In genomic region chr11:106127604-106128003, GRCh38 we compare ENCODE assay signal across 21 cellular contexts. TPM values are rescaled to one million over a fixed set of nuclear protein-coding genes. Genes with fewer than 3 reads are reported as not detected.
DNase-seq lines count a peak whose midpoint lies in the region; ATAC-seq, FAIRE-seq and TF ChIP-seq lines count a peak whose summit lies in the region.
"Had no signal": no experiment of that assay in that cellular context is flagged by ENCODE, and none has a peak within 500 bp of the region (broad histone marks: within the 10 kb centered on the region; RNA-seq: fewer than 3 reads in every experiment).

No MANE protein-coding gene starts in this region.

- H3K27me3 ChIP-seq in A673 (replicated peaks; ENCODE audit: insufficient read depth, low read depth, low read length, poor library complexity): peaks cover 47% of the 10 kb centered on the region
- H3K27me3 ChIP-seq in transverse colon: no peaks in the 10 kb centered on the region
- H3K27me3 ChIP-seq: BLaER1 treated with 17β-estradiol and CSF1 and Interleukin-3, amounts not matched to agents 10 nM and 100 nM had no signal

- DNase-seq in A549 (ENCODE audit: low read depth in 1 of 2, low spot score in 1 of 2): no peak
- DNase-seq in NCI-H526 (lab: John Stamatoyannopoulos, UW): peak; percentile 70 to 83
- no peak for DNase-seq in A673 (ENCODE audit: low spot score)
- no peak for DNase-seq in NOMO-1 treated with DMSO at 0.1 percent for 48 hours (lab: John Stamatoyannopoulos, UW; ENCODE audit: unreplicated experiment)
- DNase-seq in transverse colon: no peak
- DNase-seq: ACHN; AML-193; BE2C; CD4-positive, alpha-beta T cell; CD8-positive, alpha-beta memory T cell; DMS 273 treated with DMSO at 0.1 percent for 48 hours; DMS79; EL; GDM1; H9 had no signal

- H3K4me1 ChIP-seq in A549 (no peaks in the 10 kb centered on the region), A673 (ENCODE audit: insufficient read depth, low read length, poor library complexity, severe bottlenecking) (no peaks in the 10 kb centered on the region), transverse colon (no peaks in the 10 kb centered on the region)
- H3K4me1 ChIP-seq: BE2C; BLaER1 treated with 17β-estradiol and CSF1 and Interleukin-3, amounts not matched to agents 10 nM and 100 nM had no signal

- POLR2A ChIA-PET in A549 (lab: Yijun Ruan, JAX): no interaction called here
- POLR2A ChIA-PET in A673 (lab: Charles Lee; ENCODE audit: low non-redundant PET): no interaction called here

- no peaks in the 10 kb centered on the region for H3K9me3 ChIP-seq in A549
- no peaks in the 10 kb centered on the region for H3K9me3 ChIP-seq in A673 (ENCODE audit: low read depth, low read length, poor library complexity, severe bottlenecking)
- no peaks in the 10 kb centered on the region for H3K9me3 ChIP-seq in transverse colon
- H3K9me3 ChIP-seq: BE2C; BLaER1 treated with 17β-estradiol and CSF1 and Interleukin-3, amounts not matched to agents 10 nM and 100 nM had no signal

- H3K4me3 ChIP-seq in A549: no peak overlapping the region
- no peak overlapping the region for H3K4me3 ChIP-seq in A673 (ENCODE audit: low read depth, low read length, poor library complexity, severe bottlenecking)
- H3K4me3 ChIP-seq in transverse colon: no peak overlapping the region
- H3K4me3 ChIP-seq: BLaER1 treated with 17β-estradiol and CSF1 and Interleukin-3, amounts not matched to agents 10 nM and 100 nM; GM12878; GM23338 had no signal

- H3K27ac ChIP-seq in A549: no peak overlapping the region
- H3K27ac ChIP-seq in VCaP: peak overlapping the region; percentile 62
- H3K27ac ChIP-seq in A673 (ENCODE audit: low read depth, low read length, poor library complexity, severe bottlenecking): no peak overlapping the region
- H3K27ac ChIP-seq in transverse colon: no peak overlapping the region
- H3K27ac ChIP-seq: BLaER1 treated with 17β-estradiol and CSF1 and Interleukin-3, amounts not matched to agents 10 nM and 100 nM had no signal

- TF ChIP-seq EP300 in A549 (IDR thresholded peaks at IDR 0.05) (no peak), transverse colon (IDR thresholded peaks at IDR 0.05; ENCODE audit: low read depth) (no peak)

- no peak for TF ChIP-seq CTCF in A549 (IDR thresholded peaks at IDR 0.05)
- no peak for TF ChIP-seq CTCF in VCaP (conservative IDR thresholded peaks at IDR 0.05)
- no peak for TF ChIP-seq CTCF in A673 (conservative IDR thresholded peaks at IDR 0.05; ENCODE audit: low read depth, low read length)
- no peak for TF ChIP-seq CTCF in transverse colon (IDR thresholded peaks at IDR 0.05)

- CTCF ChIA-PET in A549 (lab: Yijun Ruan, JAX) (no interaction called here), A673 (lab: Charles Lee) (no interaction called here)

- no peak for TF ChIP-seq RAD21 in A549 (conservative IDR thresholded peaks at IDR 0.05 in 1 of 2, IDR thresholded peaks at IDR 0.05 in 1 of 2)

- no peak for FAIRE-seq in A549 (lab: Jason Lieb, UNC)
- FAIRE-seq: D721Med, GM12878 had no signal

- 15% methylated on average over 3 of the region's 3 CpGs for WGBS in A549 (ENCODE audit: missing lambda C conversion rate)
- 31 to 40% methylated on average over 3 of the region's 3 CpGs for WGBS in transverse colon (ENCODE audit: low coverage in 1 of 2), 2 donors

- no peak for ATAC-seq in A549
- ATAC-seq: GM12878, GM23338, HCT116 had no signal

- TF ChIP-seq POLR2A in A549 (IDR thresholded peaks at IDR 0.05; ENCODE audit: low read length) (no peak), transverse colon (IDR thresholded peaks at IDR 0.05) (no peak)

- intact Hi-C loops in A673 (cut with micrococcal nuclease; ENCODE audit: unreplicated experiment) (no loop called here), transverse colon (cut with DNase I; ENCODE audit: low total_unique reads) (no loop called here)

- in situ Hi-C loops in transverse colon (cut with MboI; ENCODE audit: low pct_ligation_motif_present in 1 of 4, low pct_unique_long_range_greater_than_20kb in 1 of 4, low sequenced_read_pairs in 3 of 4): no loop called here

- BruUV-seq in A673 (replicated peaks; lab: Mats Ljungman, UMichigan): no TSS peak

- no peaks in the 10 kb centered on the region for H3K36me3 ChIP-seq in A673 (ENCODE audit: insufficient read depth, low read length, poor library complexity, severe bottlenecking)
- no peaks in the 10 kb centered on the region for H3K36me3 ChIP-seq in transverse colon
- H3K36me3 ChIP-seq: BE2C; BLaER1 treated with 17β-estradiol and CSF1 and Interleukin-3, amounts not matched to agents 10 nM and 100 nM had no signal

- H3K4me2 ChIP-seq in A549: no peak overlapping the region
- H3K4me2 ChIP-seq: BLaER1 treated with 17β-estradiol and CSF1 and Interleukin-3, amounts not matched to agents 10 nM and 100 nM; GM23338 had no signal

TF ChIP-seq in A549, 52 proteins besides CTCF, POLR2A, EP300 and RAD21:
- TF ChIP-seq FOSB (CRISPR knock-in tag; IDR thresholded peaks at IDR 0.05) (no peak), GATA3 (IDR thresholded peaks at IDR 0.05; ENCODE audit: borderline replicate concordance) (peak; percentile 21; the same call in 1 of the 2 replicates)
TF ChIP-seq in A549: peak in this region for 1.

RNA-seq across cellular contexts. Expression of gene AASDHPPT, which starts 50.1 kb away (rescaled TPM):
- 43.4 and 68.1 TPM in 2 replicates for polyA plus RNA-seq in A549 (2011; rRNA removed)
- 22.5 and 23.5 TPM in 2 replicates for polyA plus RNA-seq in A549 (2012; cell fraction: cytosol; rRNA removed)
- polyA plus RNA-seq in A549 (2012; cell fraction: nucleus; rRNA removed): 8.7 and 12.1 TPM in 2 replicates
- 39.8 to 42.6 TPM (median 40.5 TPM) in 3 replicates for polyA plus RNA-seq in A549 (2017; fragmentation: RNase III; extraction: RNeasy Plus Mini Kit Qiagen cat#74134 plus additional on column Dnase treatment)
- 13.2 and 15.1 TPM in 2 replicates for polyA minus RNA-seq in A549 (2011; rRNA and poly(A)+ RNA removed)
- 83.8 and 96.6 TPM in 2 replicates for total RNA-seq in A673 (2021)
- total RNA-seq in transverse colon: 10 to 100 TPM in 2 of 4 donors, 1 to 10 TPM in 2; 3.4 to 25.7 (median 14.9) TPM

RNA-seq across cellular contexts. Expression of gene KBTBD3, which starts 50.5 kb away (rescaled TPM):
- polyA plus RNA-seq in A549 (2011; rRNA removed) (6.9 and 9.4 TPM in 2 replicates), A549 (2017; fragmentation: RNase III; extraction: RNeasy Plus Mini Kit Qiagen cat#74134 plus additional on column Dnase treatment) (3.3 to 3.7 TPM (median 3.4 TPM) in 3 replicates)
- polyA plus RNA-seq in A549 (2012; cell fraction: cytosol; rRNA removed): 0.52 and 0.60 TPM in 2 replicates
- 0.24 TPM in 2 replicates for polyA plus RNA-seq in A549 (2012; cell fraction: nucleus; rRNA removed)
- polyA minus RNA-seq in A549 (2011; rRNA and poly(A)+ RNA removed): 1.5 and 6.2 TPM in 2 replicates
- total RNA-seq in A673 (2021) (3.2 and 4.8 TPM in 2 replicates), transverse colon (10 to 100 TPM in 1 of 4 donors, 1 to 10 TPM in 3; 3.6 to 10.5 (median 7.9) TPM)

Comparison
In these comparisons a context has a peak if more than half of its experiments do, and no peak if none do; other contexts are left out.
1. DNase-seq: peak in NCI-H526 (2 of 2); none in A549 (0 of 2), A673 (single experiment), NOMO-1 treated with DMSO at 0.1 percent for 48 hours (single experiment) and transverse colon (single experiment).